8 cellular contexts compared by ENCODE assay signal in the genomic region with DNA sequence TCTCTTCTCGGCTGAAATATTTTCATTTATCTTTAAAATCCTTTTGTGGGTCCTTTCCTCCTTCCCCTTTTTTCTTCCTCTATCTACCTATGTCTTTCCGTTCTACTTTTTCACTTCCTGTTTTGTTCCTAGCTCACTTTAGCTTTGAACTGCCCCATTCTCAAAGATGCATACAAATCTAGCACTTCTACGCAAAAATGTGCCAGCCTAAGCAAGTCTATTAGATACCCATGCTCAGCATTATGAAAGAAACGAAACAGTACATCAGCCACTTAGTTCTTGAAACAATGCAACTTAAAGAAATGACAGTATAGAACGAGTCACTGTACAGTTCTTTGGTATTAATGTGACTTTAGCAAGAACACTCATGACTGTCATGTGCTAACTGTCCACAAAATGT. TPM values are rescaled to one million over a fixed set of nuclear protein-coding genes. Genes with fewer than 3 reads are reported as not detected.
DNase-seq lines count a peak whose midpoint lies in the region; ATAC-seq and TF ChIP-seq lines count a peak whose summit lies in the region.

No MANE protein-coding gene starts in this region.

- intact Hi-C loops in Calu3 (cut with micrococcal nuclease; ENCODE audit: unreplicated experiment), result no loop called here

- DNase-seq in globus pallidus (ENCODE audit: low spot score) (peak; percentile 60), coronary artery (ENCODE audit: low spot score) (no peak), Calu3 (no peak), type B pancreatic cell (ENCODE audit: extremely low spot score, unreplicated experiment) (no peak), mucosa of gallbladder (ENCODE audit: low spot score) (no peak)

- CTCF ChIA-PET in Calu3 (lab: Charles Lee), result no interaction called here

- H3K27ac ChIP-seq in coronary artery, result no peak overlapping the region

- H3K9me3 Mint-ChIP-seq in Calu3 (ENCODE audit: low read depth, unreplicated experiment) (peaks cover 2% of the 10 kb centered on the region), type B pancreatic cell (peaks cover 4% of the 10 kb centered on the region)

- H3K4me3 Mint-ChIP-seq in Calu3 (ENCODE audit: low read depth, unreplicated experiment), result no peak overlapping the region
- no peak overlapping the region for H3K4me3 Mint-ChIP-seq in type B pancreatic cell

- TF ChIP-seq CTCF in coronary artery (IDR thresholded peaks at IDR 0.05), result no peak
- no peak for TF ChIP-seq CTCF in Calu3 (IDR thresholded peaks at IDR 0.05; ENCODE audit: unreplicated experiment)
- no peak for TF ChIP-seq CTCF in type B pancreatic cell (conservative IDR thresholded peaks at IDR 0.05)

- BruUV-seq in Calu3 (replicated peaks; lab: Mats Ljungman, UMichigan), result no TSS peak

- ATAC-seq in GM18508 (IDR thresholded peaks at IDR 0.05; ENCODE audit: insufficient read depth, unreplicated experiment), result peak; percentile 29
- ATAC-seq in GM21723 (IDR thresholded peaks at IDR 0.05; ENCODE audit: unreplicated experiment), result peak; percentile 65
- peak; percentile 35 for ATAC-seq in HG03558 (IDR thresholded peaks at IDR 0.05; ENCODE audit: extremely low read depth, unreplicated experiment)

- H3K36me3 Mint-ChIP-seq in Calu3 (ENCODE audit: insufficient read depth, unreplicated experiment) (no peaks in the 10 kb centered on the region), type B pancreatic cell (no peaks in the 10 kb centered on the region)

- no peak overlapping the region for H3K27ac Mint-ChIP-seq in Calu3 (ENCODE audit: unreplicated experiment)
- no peak overlapping the region for H3K27ac Mint-ChIP-seq in type B pancreatic cell

- H3K27me3 Mint-ChIP-seq in Calu3 (ENCODE audit: unreplicated experiment) (no peaks in the 10 kb centered on the region), type B pancreatic cell (no peaks in the 10 kb centered on the region)

- no peak overlapping the region for H3K4me3 ChIP-seq in coronary artery

- H3K4me1 Mint-ChIP-seq in Calu3 (ENCODE audit: low read depth, unreplicated experiment) (no peaks in the 10 kb centered on the region), type B pancreatic cell (ENCODE audit: unreplicated experiment) (peaks cover 9% of the 10 kb centered on the region)

RNA-seq across cellular contexts. Expression of a gene that starts 47.3 kb away (rescaled TPM):
- total RNA-seq in Calu3 (2022), result 64.6 and 70.1 TPM in 2 replicates
- total RNA-seq in type B pancreatic cell (ENCODE audit: low replicate concordance), result 105 and 236 TPM in 2 replicates
- 114 TPM for total RNA-seq in mucosa of gallbladder
